33 cellular contexts compared by ENCODE assay signal in genomic region chr18:46311491-46311890, GRCh38.
"Had no signal": no experiment of that assay in that cellular context is flagged by ENCODE, and none has a peak within 500 bp of the region (broad histone marks: within the 10 kb centered on the region; RNA-seq: fewer than 3 reads in every experiment).

No MANE protein-coding gene starts in this region.

- H3K4me1 Mint-ChIP-seq: activated CD4-positive, alpha-beta T cell treated with anti-CD3 and anti-CD28 coated beads for 36 hours; activated CD4-positive, alpha-beta T cell treated with anti-CD3 and anti-CD28 coated beads, Interleukin-2, amount 10 ng/mL, durations not matched to agents 24 days and 14 days; activated naive CD4-positive, alpha-beta T cell treated with anti-CD3 and anti-CD28 coated beads, Interleukin-2, amount 50 U/mL, for 24 hours; activated naive CD8-positive, alpha-beta T cell treated with anti-CD3 and anti-CD28 coated beads for 36 hours; activated naive CD8-positive, alpha-beta T cell treated with anti-CD3 and anti-CD28 coated beads, Interleukin-2, amount 50 U/mL, for 24 hours had no signal

- H3K36me3 ChIP-seq: adrenal gland, esophagus squamous epithelium, gastroesophageal sphincter had no signal

- H3K4me3 ChIP-seq: adrenal gland, body of pancreas, esophagus squamous epithelium, gastroesophageal sphincter had no signal

- H3K27ac ChIP-seq: adrenal gland, body of pancreas, epithelial cell of prostate, gastroesophageal sphincter had no signal

- H3K9me3 Mint-ChIP-seq: activated T-helper 1 cell treated with anti-CD3 and anti-CD28 coated beads, Interleukin-12 subunit alpha, Interleukin-12 subunit beta, Interleukin-2, Interleukin-4 antibody, amounts not matched to agents 30 ng/mL and 10 ng/mL and 1 ng/mL, durations not matched to agents 14 hours and 24 hours and 36 hours; activated T-helper 2 cell treated with anti-CD3 and anti-CD28 coated beads, Interferon-gamma antibody, Interleukin-2, Interleukin-4, amounts not matched to agents 10 μg/mL and 5 μg/mL and 100 μg/mL, durations not matched to agents 14 hours and 24 hours and 36 hours; effector memory CD8-positive, alpha-beta T cell; T-helper 2 cell treated with Interferon-gamma antibody and Interleukin-4, amounts not matched to agents 5 μg/mL and 100 μg/mL, for 36 hours had no signal

- H3K4me3 Mint-ChIP-seq: activated CD4-positive, alpha-beta memory T cell treated with anti-CD3 and anti-CD28 coated beads for 36 hours; activated CD4-positive, alpha-beta T cell treated with anti-CD3 and anti-CD28 coated beads for 36 hours; activated CD4-positive, alpha-beta T cell treated with anti-CD3 and anti-CD28 coated beads, Interleukin-2, amount 10 ng/mL, durations not matched to agents 24 days and 14 days; activated CD8-positive, alpha-beta memory T cell treated with anti-CD3 and anti-CD28 coated beads, Interleukin-2, amount 10 ng/mL, durations not matched to agents 7 days and 5 days; activated CD8-positive, alpha-beta T cell treated with anti-CD3 and anti-CD28 coated beads, Interleukin-2, amount 10 ng/mL, durations not matched to agents 7 days and 5 days; activated naive CD4-positive, alpha-beta T cell treated with anti-CD3 and anti-CD28 coated beads for 36 hours; activated naive CD4-positive, alpha-beta T cell treated with anti-CD3 and anti-CD28 coated beads, Interleukin-2, amount 50 U/mL, for 24 hours; activated naive CD8-positive, alpha-beta T cell treated with anti-CD3 and anti-CD28 coated beads for 36 hours; activated naive CD8-positive, alpha-beta T cell treated with anti-CD3 and anti-CD28 coated beads, Interleukin-2, amount 50 U/mL, for 24 hours; activated T-helper 1 cell treated with anti-CD3 and anti-CD28 coated beads, Interleukin-12 subunit alpha, Interleukin-12 subunit beta, Interleukin-2, Interleukin-4 antibody, amounts not matched to agents 30 ng/mL and 10 ng/mL and 1 ng/mL, durations not matched to agents 14 hours and 24 hours and 36 hours; effector memory CD8-positive, alpha-beta T cell; T-helper 17 cell; T-helper 2 cell treated with Interferon-gamma antibody and Interleukin-4, amounts not matched to agents 5 μg/mL and 100 μg/mL, for 36 hours had no signal

- H3K27me3 ChIP-seq: adrenal gland, body of pancreas, esophagus squamous epithelium, gastroesophageal sphincter had no signal

- H3K4me1 ChIP-seq: adrenal gland, body of pancreas, gastroesophageal sphincter had no signal

- H3K27ac Mint-ChIP-seq: activated CD4-positive, alpha-beta memory T cell treated with anti-CD3 and anti-CD28 coated beads for 36 hours; activated CD4-positive, alpha-beta T cell treated with anti-CD3 and anti-CD28 coated beads for 36 hours; activated CD4-positive, alpha-beta T cell treated with anti-CD3 and anti-CD28 coated beads, Interleukin-2, amount 10 ng/mL, durations not matched to agents 24 days and 14 days; activated CD8-positive, alpha-beta memory T cell treated with anti-CD3 and anti-CD28 coated beads, Interleukin-2, amount 10 ng/mL, durations not matched to agents 7 days and 5 days; activated CD8-positive, alpha-beta T cell treated with anti-CD3 and anti-CD28 coated beads, Interleukin-2, amount 10 ng/mL, durations not matched to agents 7 days and 5 days; activated naive CD4-positive, alpha-beta T cell treated with anti-CD3 and anti-CD28 coated beads for 36 hours; activated naive CD4-positive, alpha-beta T cell treated with anti-CD3 and anti-CD28 coated beads, Interleukin-2, amount 50 U/mL, for 24 hours; activated naive CD8-positive, alpha-beta T cell treated with anti-CD3 and anti-CD28 coated beads for 36 hours; activated naive CD8-positive, alpha-beta T cell treated with anti-CD3 and anti-CD28 coated beads, Interleukin-2, amount 50 U/mL, for 24 hours; activated T-helper 1 cell treated with anti-CD3 and anti-CD28 coated beads, Interleukin-12 subunit alpha, Interleukin-12 subunit beta, Interleukin-2, Interleukin-4 antibody, amounts not matched to agents 30 ng/mL and 10 ng/mL and 1 ng/mL, durations not matched to agents 14 hours and 24 hours and 36 hours; activated T-helper 2 cell treated with anti-CD3 and anti-CD28 coated beads, Interferon-gamma antibody, Interleukin-2, Interleukin-4, amounts not matched to agents 10 μg/mL and 5 μg/mL and 100 μg/mL, durations not matched to agents 14 hours and 24 hours and 36 hours; effector memory CD8-positive, alpha-beta T cell; T-helper 17 cell; T-helper 2 cell treated with Interferon-gamma antibody and Interleukin-4, amounts not matched to agents 5 μg/mL and 100 μg/mL, for 36 hours had no signal

- ATAC-seq: activated CD4-positive, alpha-beta T cell treated with anti-CD3 and anti-CD28 coated beads for 36 hours; activated CD8-positive, alpha-beta memory T cell treated with anti-CD3 and anti-CD28 coated beads, Interleukin-2, amount 10 ng/mL, durations not matched to agents 7 days and 5 days; activated CD8-positive, alpha-beta T cell treated with anti-CD3 and anti-CD28 coated beads, Interleukin-2, amount 10 ng/mL, durations not matched to agents 7 days and 5 days; activated naive CD8-positive, alpha-beta T cell treated with anti-CD3 and anti-CD28 coated beads, Interleukin-2, amount 50 U/mL, for 24 hours; body of pancreas; effector memory CD8-positive, alpha-beta T cell; gastroesophageal sphincter; T-helper 17 cell had no signal

- DNase-seq: activated CD4-positive, alpha-beta memory T cell treated with anti-CD3 and anti-CD28 coated beads for 36 hours; activated CD4-positive, alpha-beta T cell treated with anti-CD3 and anti-CD28 coated beads for 36 hours; activated CD4-positive, alpha-beta T cell treated with anti-CD3 and anti-CD28 coated beads, Interleukin-2, amount 10 ng/mL, durations not matched to agents 24 days and 14 days; activated CD4-positive, CD25-positive, alpha-beta regulatory T cell; activated CD4-positive, CD25-positive, alpha-beta regulatory T cell treated with anti-CD3 and anti-CD28 coated beads, Interleukin-2, amount 50 U/mL, for 72 hours; activated CD8-positive, alpha-beta memory T cell treated with anti-CD3 and anti-CD28 coated beads, Interleukin-2, amount 10 ng/mL, durations not matched to agents 7 days and 5 days; activated CD8-positive, alpha-beta memory T cell treated with anti-CD3 and anti-CD28 coated beads, Interleukin-2, amount 50 U/mL, for 4 hours; activated CD8-positive, alpha-beta T cell treated with anti-CD3 and anti-CD28 coated beads, Interleukin-2, amount 10 ng/mL, durations not matched to agents 7 days and 5 days; activated effector memory CD4-positive, alpha-beta T cell treated with anti-CD3 and anti-CD28 coated beads, Interleukin-2, amount 50 U/mL, for 16 hours; activated naive CD4-positive, alpha-beta T cell treated with anti-CD3 and anti-CD28 coated beads for 36 hours; activated naive CD8-positive, alpha-beta T cell treated with anti-CD3 and anti-CD28 coated beads for 36 hours; activated naive CD8-positive, alpha-beta T cell treated with anti-CD3 and anti-CD28 coated beads, Interleukin-2, amount 50 U/mL, for 24 hours; activated T-cell treated with anti-CD3 and anti-CD28 coated beads, Interleukin-2, amount 50 U/mL, for 1 hour; activated T-cell treated with anti-CD3 and anti-CD28 coated beads, Interleukin-2, amount 50 U/mL, for 48 hours; adrenal gland; amygdala; body of pancreas; caudate nucleus; cortex of kidney; dermis blood vessel endothelial cell; effector CD4-positive, alpha-beta T cell; effector memory CD8-positive, alpha-beta T cell; esophagus squamous epithelium; foreskin melanocyte; T-helper 1 cell; T-helper 17 cell; T1000 had no signal

- H3K36me3 Mint-ChIP-seq: activated CD4-positive, alpha-beta memory T cell treated with anti-CD3 and anti-CD28 coated beads for 36 hours; activated CD8-positive, alpha-beta memory T cell treated with anti-CD3 and anti-CD28 coated beads, Interleukin-2, amount 10 ng/mL, durations not matched to agents 7 days and 5 days; activated naive CD4-positive, alpha-beta T cell treated with anti-CD3 and anti-CD28 coated beads, Interleukin-2, amount 50 U/mL, for 24 hours; activated naive CD8-positive, alpha-beta T cell treated with anti-CD3 and anti-CD28 coated beads for 36 hours had no signal

- H3K9me3 ChIP-seq: esophagus squamous epithelium had no signal

- H3K27me3 Mint-ChIP-seq: activated CD4-positive, alpha-beta memory T cell treated with anti-CD3 and anti-CD28 coated beads for 36 hours; activated CD4-positive, alpha-beta T cell treated with anti-CD3 and anti-CD28 coated beads for 36 hours; activated naive CD4-positive, alpha-beta T cell treated with anti-CD3 and anti-CD28 coated beads, Interleukin-2, amount 50 U/mL, for 24 hours; activated naive CD8-positive, alpha-beta T cell treated with anti-CD3 and anti-CD28 coated beads for 36 hours; activated naive CD8-positive, alpha-beta T cell treated with anti-CD3 and anti-CD28 coated beads, Interleukin-2, amount 50 U/mL, for 24 hours had no signal
